Comparison of ENCODE assay signal across 16 cellular contexts in the genomic region with DNA sequence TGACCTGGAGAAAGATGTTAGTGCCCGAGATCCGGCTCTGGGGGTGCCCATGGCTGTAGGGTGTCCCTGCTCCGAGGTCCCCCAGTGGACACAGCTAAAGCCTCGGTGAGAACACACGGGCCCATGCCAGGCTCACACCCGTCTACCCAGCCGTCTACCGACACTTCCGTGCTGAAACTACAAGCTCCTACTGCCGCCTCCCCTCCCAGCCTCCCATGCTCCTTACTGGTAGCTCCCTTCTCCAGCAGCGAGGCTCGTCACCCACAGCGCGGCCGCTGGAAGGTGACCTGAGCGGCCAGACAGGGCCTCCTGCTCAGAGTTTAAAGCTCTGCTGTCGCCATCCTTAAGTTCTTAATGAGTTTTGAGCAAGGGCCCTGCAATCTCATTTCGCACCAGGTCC. TPM values are rescaled to one million over a fixed set of nuclear protein-coding genes. Genes with fewer than 3 reads are reported as not detected.
DNase-seq lines count a peak whose midpoint lies in the region; ATAC-seq and TF ChIP-seq lines count a peak whose summit lies in the region.
"Had no signal": no experiment of that assay in that cellular context is flagged by ENCODE, and none has a peak within 500 bp of the region (broad histone marks: within the 10 kb centered on the region; RNA-seq: fewer than 3 reads in every experiment).

No MANE protein-coding gene starts in this region.

- no peak overlapping the region for H3K4me2 ChIP-seq in neuronal stem cell (ENCODE audit: insufficient read depth, low read length, poor library complexity, severe bottlenecking)
- H3K4me2 ChIP-seq: BLaER1 treated with 17β-estradiol and CSF1 and Interleukin-3, amounts not matched to agents 10 nM and 100 nM; GM23338 had no signal

- no peak overlapping the region for H3K4me3 ChIP-seq in heart right ventricle
- no peak overlapping the region for H3K4me3 ChIP-seq in H7 (ENCODE audit: insufficient read depth, low read depth, low read length)
- H3K4me3 ChIP-seq in neuronal stem cell (ENCODE audit: low read length in 2 of 2): no peak overlapping the region
- H3K4me3 ChIP-seq: BLaER1 treated with 17β-estradiol and CSF1 and Interleukin-3, amounts not matched to agents 10 nM and 100 nM; GM23338 had no signal

- peak; percentile 19 for DNase-seq in Right ventricle myocardium superior
- no peak for DNase-seq in heart right ventricle
- DNase-seq in H7: peak; percentile 33
- no peak for DNase-seq in neuronal stem cell (ENCODE audit: low spot score)
- DNase-seq in NCI-H226: no peak
- no peak for DNase-seq in CD1c-positive myeloid dendritic cell (ENCODE audit: extremely low spot score)
- DNase-seq: Caco-2; CD4-positive, alpha-beta T cell; DMS153; DMS79; GDM1; HFFc6 had no signal

- H2BK15ac ChIP-seq in neuronal stem cell (ENCODE audit: low read length): no peak overlapping the region

- H2BK5ac ChIP-seq in neuronal stem cell (ENCODE audit: low read length): peak overlapping the region; percentile 45

- intact Hi-C loops in Right ventricle myocardium superior (cut with DNase I) (no loop called here), heart right ventricle (cut with DNase I) (no loop called here)

- no peak overlapping the region for H3K4ac ChIP-seq in neuronal stem cell (ENCODE audit: low read length)

- H4K8ac ChIP-seq in neuronal stem cell (ENCODE audit: low read depth, low read length): no peak overlapping the region

- ATAC-seq in Right ventricle myocardium superior (ENCODE audit: poor library complexity): no peak
- no peak for ATAC-seq in heart right ventricle
- no peak for ATAC-seq in HG03354 (IDR thresholded peaks at IDR 0.05; ENCODE audit: poor library complexity, severe bottlenecking, unreplicated experiment)
- ATAC-seq: GM23338, HCT116 had no signal

- H2AFZ ChIP-seq in neuronal stem cell (ENCODE audit: low read length): no peak overlapping the region
- H2AFZ ChIP-seq: GM23338 had no signal

- no peak overlapping the region for H3K18ac ChIP-seq in neuronal stem cell (ENCODE audit: low read length)

- H3K79me1 ChIP-seq in neuronal stem cell (ENCODE audit: low read depth, low read length): peaks cover 3% of the 10 kb centered on the region

- WGBS in heart right ventricle, 2 donors: 91% methylated on average over 18 of the region's 18 CpGs
- no CpG with 5 or more reads among the region's 18 CpGs for WGBS in neuronal stem cell (ENCODE audit: extremely low coverage in 2 of 2, insufficient read length in 2 of 2, insufficient replicate concordance in 1 of 2), 2 donors

- H3K4me1 ChIP-seq in heart right ventricle (peaks cover 0 to 8% (median 4%) of the 10 kb centered on the region in 9 donors), neuronal stem cell (ENCODE audit: control insufficient read depth in 2 of 2, insufficient read depth in 1 of 2, low read depth in 1 of 2, low read length in 2 of 2) (peaks cover 0 to 4% of the 10 kb centered on the region in 2 donors)

- no peak overlapping the region for H3K14ac ChIP-seq in neuronal stem cell (ENCODE audit: low read length)

- H3K27me3 ChIP-seq in heart right ventricle: peaks cover 0 to 65% (median 34%) of the 10 kb centered on the region in 7 donors
- H3K27me3 ChIP-seq in H7 (ENCODE audit: control insufficient read depth, insufficient read depth, low read length): peaks cover 6% of the 10 kb centered on the region
- peaks cover 0 to 46% (median 17%) of the 10 kb centered on the region in 3 experiments for H3K27me3 ChIP-seq in neuronal stem cell (ENCODE audit: control insufficient read depth in 3 of 3, insufficient read depth in 3 of 3, low read depth in 1 of 3, low read length in 3 of 3)

- H3K9me3 ChIP-seq in heart right ventricle: peaks cover 0 to 3% (median 0%) of the 10 kb centered on the region in 11 donors
- H3K9me3 ChIP-seq in neuronal stem cell (replicated peaks in 1 of 2; ENCODE audit: control insufficient read depth in 2 of 2, insufficient read depth in 1 of 2, low read depth in 1 of 2, low read length in 2 of 2): peaks cover 11 to 13% of the 10 kb centered on the region in 2 donors

- no peak overlapping the region for H3K9ac ChIP-seq in neuronal stem cell (ENCODE audit: low read depth, low read length, poor library complexity)
- H3K9ac ChIP-seq: BLaER1 treated with 17β-estradiol and CSF1 and Interleukin-3, amounts not matched to agents 10 nM and 100 nM had no signal

- H4K91ac ChIP-seq in neuronal stem cell (ENCODE audit: low read depth, low read length, poor library complexity): no peak overlapping the region

- no peak overlapping the region for H3K27ac ChIP-seq in heart right ventricle
- H3K27ac ChIP-seq in neuronal stem cell (replicated peaks; ENCODE audit: low read length): no peak overlapping the region
- H3K27ac ChIP-seq: BLaER1 treated with 17β-estradiol and CSF1 and Interleukin-3, amounts not matched to agents 10 nM and 100 nM had no signal

- TF ChIP-seq CTCF in heart right ventricle (IDR thresholded peaks at IDR 0.05): no peak

- H3K36me3 ChIP-seq in heart right ventricle: no peaks in the 10 kb centered on the region
- no peaks in the 10 kb centered on the region for H3K36me3 ChIP-seq in H7 (replicated peaks; ENCODE audit: control insufficient read depth, insufficient read depth, low read length)
- H3K36me3 ChIP-seq in neuronal stem cell (replicated peaks in 1 of 2; ENCODE audit: control insufficient read depth in 2 of 2, insufficient read depth in 2 of 2, low read length in 2 of 2): peaks cover 0 to 2% of the 10 kb centered on the region in 2 donors

- no peak overlapping the region for H2BK120ac ChIP-seq in neuronal stem cell (ENCODE audit: low read depth, low read length)

- no peak overlapping the region for H2AK5ac ChIP-seq in neuronal stem cell (ENCODE audit: low read depth, low read length)

- H2BK12ac ChIP-seq in neuronal stem cell (ENCODE audit: low read length): no peak overlapping the region

- no peak overlapping the region for H3K23ac ChIP-seq in neuronal stem cell (ENCODE audit: low read depth, low read length, poor library complexity)

RNA-seq across cellular contexts. Expression of a gene that starts 33.2 kb away (rescaled TPM):
- total RNA-seq in Right ventricle myocardium superior: 30.4 TPM
- 10 to 100 TPM; 27.5 to 43.9 (median 32.5) TPM for total RNA-seq in heart right ventricle
- polyA plus RNA-seq in heart right ventricle: 10 to 100 TPM; 21.5 to 78.0 TPM
- 171 and 173 TPM in 2 replicates for total RNA-seq in H7 (2014; rRNA removed; shearing (Covaris generic))
- 49.2 TPM for polyA plus RNA-seq in neuronal stem cell (2013, experiment 1 of 2)
- polyA plus RNA-seq in neuronal stem cell (2013, experiment 2 of 2): 50.1 TPM

Comparison
In these comparisons a context has a peak if more than half of its experiments do, and no peak if none do; other contexts are left out.
1. DNase-seq: peak in Right ventricle myocardium superior (single experiment) and H7 (single experiment); none in heart right ventricle (0 of 2), neuronal stem cell (single experiment), NCI-H226 (single experiment) and CD1c-positive myeloid dendritic cell (single experiment).